1 cellular context compared by ENCODE assay signal in genomic region chr10:100373298-100374136, GRCh38.
A peak's percentile ranks its signal among the peaks of the same experiment; 100 is the strongest.
TF ChIP-seq lines count a peak whose summit lies in the region.

No MANE protein-coding gene starts in this region.

TF ChIP-seq in HepG2, 621 proteins besides CTCF, POLR2A, EP300 and RAD21 (continued from another document and continues in another):
- no peak; the same call in 1 of the 2 replicates for TF ChIP-seq SMAD1 (CRISPR knock-in tag; IDR thresholded peaks at IDR 0.05; ENCODE audit: borderline replicate concordance, low read depth)
- TF ChIP-seq HNRNPL (IDR thresholded peaks at IDR 0.05; ENCODE audit: low read depth, low read length), result peak; percentile 82; the same call in 1 of the 2 replicates
- 0 out of 2 replicates have a peak, but pooled peaks have one; percentile 31 for TF ChIP-seq ZNF891 (CRISPR knock-in tag; IDR thresholded peaks at IDR 0.05)
- no peak for TF ChIP-seq RFXANK (CRISPR knock-in tag; IDR thresholded peaks at IDR 0.05)
- TF ChIP-seq ONECUT2 (CRISPR knock-in tag; IDR thresholded peaks at IDR 0.05), result no peak
- no peak for TF ChIP-seq PAX8 (CRISPR knock-in tag; IDR thresholded peaks at IDR 0.05; ENCODE audit: borderline replicate concordance)
- peak; percentile 68 for TF ChIP-seq IKZF5 (CRISPR knock-in tag; IDR thresholded peaks at IDR 0.05)
- TF ChIP-seq DRAP1 (CRISPR knock-in tag; IDR thresholded peaks at IDR 0.05), result peak; percentile 95
- TF ChIP-seq PITX1 (CRISPR knock-in tag; IDR thresholded peaks at IDR 0.05), result peak; percentile 12; the same call in 1 of the 2 replicates
- peak; percentile 100 for TF ChIP-seq NR1H2 (CRISPR knock-in tag; IDR thresholded peaks at IDR 0.05; ENCODE audit: borderline replicate concordance, low read depth)
- no peak; the same call in 1 of the 2 replicates for TF ChIP-seq STAT6 (CRISPR knock-in tag; IDR thresholded peaks at IDR 0.05; ENCODE audit: borderline replicate concordance)
- TF ChIP-seq PAWR (CRISPR knock-in tag; IDR thresholded peaks at IDR 0.05; ENCODE audit: borderline replicate concordance), result no peak
- TF ChIP-seq, protein P1, sequence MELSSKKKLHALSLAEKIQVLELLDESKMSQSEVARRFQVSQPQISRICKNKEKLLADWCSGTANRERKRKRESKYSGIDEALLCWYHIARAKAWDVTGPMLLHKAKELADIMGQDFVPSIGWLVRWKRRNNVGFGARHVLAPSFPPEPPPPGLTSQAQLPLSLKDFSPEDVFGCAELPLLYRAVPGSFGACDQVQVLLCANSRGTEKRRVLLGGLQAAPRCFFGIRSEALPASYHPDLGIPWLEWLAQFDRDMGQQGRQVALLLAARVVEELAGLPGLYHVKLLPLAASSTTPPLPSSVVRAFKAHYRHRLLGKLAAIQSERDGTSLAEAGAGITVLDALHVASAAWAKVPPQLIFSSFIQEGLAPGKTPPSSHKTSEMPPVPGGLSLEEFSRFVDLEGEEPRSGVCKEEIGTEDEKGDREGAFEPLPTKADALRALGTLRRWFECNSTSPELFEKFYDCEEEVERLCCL (CRISPR knock-in tag; IDR thresholded peaks at IDR 0.05; ENCODE audit: borderline replicate concordance), result 0 out of 2 replicates have a peak, but pooled peaks have one; percentile 29
- 0 out of 2 replicates have a peak, but pooled peaks have one; percentile 27 for TF ChIP-seq GATA4 (IDR thresholded peaks at IDR 0.05; ENCODE audit: borderline replicate concordance, low read depth)
- TF ChIP-seq MAX (IDR thresholded peaks at IDR 0.05), result peak; percentile 77
- no peak for TF ChIP-seq ZNF251 (CRISPR knock-in tag; IDR thresholded peaks at IDR 0.05)
- TF ChIP-seq FOXA1 (IDR thresholded peaks at IDR 0.05), result no peak
- TF ChIP-seq FOXA1 (CRISPR knock-in tag; IDR thresholded peaks at IDR 0.05), result peak; percentile 80
- TF ChIP-seq ZFP36L1 (CRISPR knock-in tag; IDR thresholded peaks at IDR 0.05), result peak; percentile 93
- no peak for TF ChIP-seq ZNF879 (CRISPR knock-in tag; IDR thresholded peaks at IDR 0.05)
- TF ChIP-seq KLF11 (CRISPR knock-in tag; IDR thresholded peaks at IDR 0.05), result peak; percentile 89; the same call in 1 of the 2 replicates
- TF ChIP-seq ZNF407 (CRISPR knock-in tag; IDR thresholded peaks at IDR 0.05; ENCODE audit: not compliant biosample characterization), result no peak
- peak; percentile 30 for TF ChIP-seq ZNF781 (CRISPR knock-in tag; IDR thresholded peaks at IDR 0.05; ENCODE audit: borderline replicate concordance, not compliant biosample characterization)
- no peak for TF ChIP-seq IKZF4 (CRISPR knock-in tag; IDR thresholded peaks at IDR 0.05; ENCODE audit: borderline replicate concordance, low read depth, not compliant biosample characterization)
- no peak; the same call in 1 of the 2 replicates for TF ChIP-seq TBX3 (IDR thresholded peaks at IDR 0.05; ENCODE audit: borderline replicate concordance)
- TF ChIP-seq MLXIP (CRISPR knock-in tag; IDR thresholded peaks at IDR 0.05; ENCODE audit: borderline replicate concordance), result 0 out of 2 replicates have a peak, but pooled peaks have one; percentile 14
- 0 out of 2 replicates have a peak, but pooled peaks have one; percentile 17 for TF ChIP-seq HNF4G (IDR thresholded peaks at IDR 0.05; ENCODE audit: borderline replicate concordance, low read depth, low read length)
- TF ChIP-seq HNF4G (CRISPR knock-in tag; IDR thresholded peaks at IDR 0.05; ENCODE audit: borderline replicate concordance, low read depth), result no peak
- peak; percentile 64; the same call in 1 of the 2 replicates for TF ChIP-seq ZNF709 (CRISPR knock-in tag; IDR thresholded peaks at IDR 0.05)
- TF ChIP-seq, protein P2, sequence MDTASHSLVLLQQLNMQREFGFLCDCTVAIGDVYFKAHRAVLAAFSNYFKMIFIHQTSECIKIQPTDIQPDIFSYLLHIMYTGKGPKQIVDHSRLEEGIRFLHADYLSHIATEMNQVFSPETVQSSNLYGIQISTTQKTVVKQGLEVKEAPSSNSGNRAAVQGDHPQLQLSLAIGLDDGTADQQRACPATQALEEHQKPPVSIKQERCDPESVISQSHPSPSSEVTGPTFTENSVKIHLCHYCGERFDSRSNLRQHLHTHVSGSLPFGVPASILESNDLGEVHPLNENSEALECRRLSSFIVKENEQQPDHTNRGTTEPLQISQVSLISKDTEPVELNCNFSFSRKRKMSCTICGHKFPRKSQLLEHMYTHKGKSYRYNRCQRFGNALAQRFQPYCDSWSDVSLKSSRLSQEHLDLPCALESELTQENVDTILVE (CRISPR knock-in tag; IDR thresholded peaks at IDR 0.05), result peak; percentile 2; the same call in 1 of the 2 replicates
- TF ChIP-seq SMARCC2 (IDR thresholded peaks at IDR 0.05), result no peak
- 0 out of 2 replicates have a peak, but pooled peaks have one; percentile 41 for TF ChIP-seq ZNF670 (CRISPR knock-in tag; IDR thresholded peaks at IDR 0.05; ENCODE audit: borderline replicate concordance)
- 0 out of 2 replicates have a peak, but pooled peaks have one; percentile 74 for TF ChIP-seq SNAPC2 (CRISPR knock-in tag; IDR thresholded peaks at IDR 0.05)
- TF ChIP-seq HNF1B (CRISPR knock-in tag; IDR thresholded peaks at IDR 0.05), result peak; percentile 32; the same call in 1 of the 2 replicates
